2 cellular contexts compared by ENCODE assay signal in genomic region chr3:156072950-156073657, GRCh38. TPM values are rescaled to one million over a fixed set of nuclear protein-coding genes. Genes with fewer than 3 reads are reported as not detected.
"Had no signal": no experiment of that assay in that cellular context is flagged by ENCODE, and none has a peak within 500 bp of the region (broad histone marks: within the 10 kb centered on the region; RNA-seq: fewer than 3 reads in every experiment).

No MANE protein-coding gene starts in this region.

RNA-seq across cellular contexts. Expression of gene KCNAB1, which starts 47.3 kb away (rescaled TPM):
- total RNA-seq: HepG2, HT-29 had no signal
- polyA plus RNA-seq: HepG2 had no signal
